Comparison of ENCODE assay signal across 14 cellular contexts in genomic region chr5:9148242-9148641, GRCh38.
"Had no signal": no experiment of that assay in that cellular context is flagged by ENCODE, and none has a peak within 500 bp of the region (broad histone marks: within the 10 kb centered on the region; RNA-seq: fewer than 3 reads in every experiment).

No MANE protein-coding gene starts in this region.

- H3K27ac ChIP-seq: breast epithelium, dorsolateral prefrontal cortex, tibial nerve, VCaP had no signal

- H3K4me1 ChIP-seq: breast epithelium, tibial nerve had no signal

- H3K36me3 ChIP-seq: breast epithelium had no signal

- ATAC-seq: activated T-cell treated with anti-CD3 and anti-CD28 coated beads, Interleukin-2, amount 50 U/mL, for 4 hours; natural killer cell; right cardiac atrium; stimulated activated effector memory CD8-positive, alpha-beta T cell treated with anti-CD3 and anti-CD28 coated beads, Interleukin-12 subunit alpha, Interleukin-12 subunit beta, amount 100 ng/mL, for 72 hours had no signal

- H3K4me3 ChIP-seq: breast epithelium, dorsolateral prefrontal cortex, tibial nerve had no signal

- DNase-seq: activated CD4-positive, alpha-beta memory T cell treated with anti-CD3 and anti-CD28 coated beads for 36 hours; activated effector memory CD4-positive, alpha-beta T cell treated with anti-CD3 and anti-CD28 coated beads, Interleukin-2, amount 50 U/mL, for 16 hours; activated naive CD8-positive, alpha-beta T cell treated with anti-CD3 and anti-CD28 coated beads for 36 hours; activated T-cell treated with anti-CD3 and anti-CD28 coated beads, Interleukin-2, amount 50 U/mL, for 4 hours; dorsolateral prefrontal cortex; immature natural killer cell; natural killer cell; posterior cingulate gyrus; right cardiac atrium; T1000 had no signal

- H3K27me3 ChIP-seq: breast epithelium, dorsolateral prefrontal cortex, tibial nerve had no signal
